ENCODE assay signal across 11 cellular contexts in genomic region chr3:158678687-158679086, GRCh38. TPM values are rescaled to one million over a fixed set of nuclear protein-coding genes. Genes with fewer than 3 reads are reported as not detected.
"Had no signal": no experiment of that assay in that cellular context is flagged by ENCODE, and none has a peak within 500 bp of the region (broad histone marks: within the 10 kb centered on the region; RNA-seq: fewer than 3 reads in every experiment).

No MANE protein-coding gene starts in this region.

- H3K36me3 ChIP-seq: HAP-1 had no signal

- H3K4me3 ChIP-seq: GM23338, HAP-1 had no signal

- H3K27ac ChIP-seq: HL-60, KMS-11 had no signal

- H2AFZ ChIP-seq: GM23338 had no signal

- H3K4me2 ChIP-seq: GM23338, KMS-11 had no signal

- FAIRE-seq: H1, HepG2 had no signal

- H3K9me3 ChIP-seq: HAP-1 had no signal

- ATAC-seq: GM23338, HCT116, HepG2 had no signal

- H3K9ac ChIP-seq: KMS-11 had no signal

- DNase-seq: H7, HFFc6, KBM-7 had no signal

RNA-seq across cellular contexts. Expression of gene LXN, which starts 6.2 kb away (rescaled TPM):
- total RNA-seq: HepG2, HT1080 had no signal
- polyA plus RNA-seq: HepG2 had no signal

RNA-seq across cellular contexts. Expression of gene RARRES1, which starts 53.6 kb away (rescaled TPM):
- total RNA-seq: H7, HepG2, HT1080 had no signal
- polyA plus RNA-seq: HepG2 had no signal
